In genomic region chr15:23536659-23537058, GRCh38 we compare ENCODE assay signal across 26 cellular contexts.
"Had no signal": no experiment of that assay in that cellular context is flagged by ENCODE, and none has a peak within 500 bp of the region (broad histone marks: within the 10 kb centered on the region; RNA-seq: fewer than 3 reads in every experiment).

No MANE protein-coding gene starts in this region.

- H3K9me3 Mint-ChIP-seq: activated naive CD8-positive, alpha-beta T cell treated with anti-CD3 and anti-CD28 coated beads for 36 hours had no signal

- ATAC-seq: activated CD4-positive, CD25-positive, alpha-beta regulatory T cell treated with anti-CD3 and anti-CD28 coated beads, Interleukin-2, amount 50 U/mL, for 24 hours; activated CD8-positive, alpha-beta T cell treated with anti-CD3 and anti-CD28 coated beads, Interleukin-2, amount 10 ng/mL, durations not matched to agents 7 days and 5 days had no signal

- H3K27me3 ChIP-seq: adrenal gland, colonic mucosa, Peyer's patch had no signal

- H3K36me3 Mint-ChIP-seq: activated naive CD8-positive, alpha-beta T cell treated with anti-CD3 and anti-CD28 coated beads for 36 hours had no signal

- H3K4me3 Mint-ChIP-seq: activated CD8-positive, alpha-beta T cell treated with anti-CD3 and anti-CD28 coated beads, Interleukin-2, amount 10 ng/mL, durations not matched to agents 7 days and 5 days; activated naive CD8-positive, alpha-beta T cell treated with anti-CD3 and anti-CD28 coated beads for 36 hours; activated T-helper 1 cell treated with anti-CD3 and anti-CD28 coated beads, Interleukin-12 subunit alpha, Interleukin-12 subunit beta, Interleukin-2, Interleukin-4 antibody, amounts not matched to agents 30 ng/mL and 10 ng/mL and 1 ng/mL, durations not matched to agents 14 hours and 24 hours and 36 hours had no signal

- H3K4me1 Mint-ChIP-seq: activated naive CD8-positive, alpha-beta T cell treated with anti-CD3 and anti-CD28 coated beads for 36 hours had no signal

- DNase-seq: activated CD4-positive, alpha-beta T cell treated with anti-CD3 and anti-CD28 coated beads for 4 hours; activated CD4-positive, alpha-beta T cell treated with anti-CD3 and anti-CD28 coated beads, Interleukin-2, amount 50 U/mL, for 4 hours; activated CD8-positive, alpha-beta memory T cell treated with anti-CD3 and anti-CD28 coated beads, Interleukin-2, amount 50 U/mL, for 48 hours; activated CD8-positive, alpha-beta T cell treated with anti-CD3 and anti-CD28 coated beads, Interleukin-2, amount 10 ng/mL, durations not matched to agents 7 days and 5 days; activated effector memory CD4-positive, alpha-beta T cell treated with Interleukin-2 at 50 U/mL for 16 hours; activated naive CD4-positive, alpha-beta T cell treated with Interleukin-2 at 50 U/mL for 16 hours; activated naive CD8-positive, alpha-beta T cell treated with anti-CD3 and anti-CD28 coated beads for 36 hours; activated T-cell treated with anti-CD3 and anti-CD28 coated beads, Interleukin-2, amount 50 U/mL, for 1 hour; adrenal gland; anterior cingulate cortex; caudate nucleus; colonic mucosa; NCI-H146; NCI-H187 treated with DMSO at 0.1 percent for 48 hours; NCI-H2081 treated with DMSO at 0.1 percent for 48 hours; NCI-H446; NCI-H526; NCI-H774; NK-92 treated with Interleukin-12 subunit alpha and Interleukin-12 subunit beta, amount 100 ng/mL, for 24 hours; Peyer's patch; Right ventricle myocardium superior; SJCRH30; SK-N-SH; T-helper 1 cell had no signal

- H3K27ac Mint-ChIP-seq: activated CD8-positive, alpha-beta T cell treated with anti-CD3 and anti-CD28 coated beads, Interleukin-2, amount 10 ng/mL, durations not matched to agents 7 days and 5 days; activated naive CD8-positive, alpha-beta T cell treated with anti-CD3 and anti-CD28 coated beads for 36 hours; activated T-helper 1 cell treated with anti-CD3 and anti-CD28 coated beads, Interleukin-12 subunit alpha, Interleukin-12 subunit beta, Interleukin-2, Interleukin-4 antibody, amounts not matched to agents 30 ng/mL and 10 ng/mL and 1 ng/mL, durations not matched to agents 14 hours and 24 hours and 36 hours had no signal

- H3K36me3 ChIP-seq: adrenal gland, colonic mucosa, Peyer's patch, SJCRH30 had no signal

- H3K4me3 ChIP-seq: adrenal gland, colonic mucosa, Peyer's patch, SJCRH30 had no signal
